Comparison of ENCODE assay signal across 9 cellular contexts in the genomic region with DNA sequence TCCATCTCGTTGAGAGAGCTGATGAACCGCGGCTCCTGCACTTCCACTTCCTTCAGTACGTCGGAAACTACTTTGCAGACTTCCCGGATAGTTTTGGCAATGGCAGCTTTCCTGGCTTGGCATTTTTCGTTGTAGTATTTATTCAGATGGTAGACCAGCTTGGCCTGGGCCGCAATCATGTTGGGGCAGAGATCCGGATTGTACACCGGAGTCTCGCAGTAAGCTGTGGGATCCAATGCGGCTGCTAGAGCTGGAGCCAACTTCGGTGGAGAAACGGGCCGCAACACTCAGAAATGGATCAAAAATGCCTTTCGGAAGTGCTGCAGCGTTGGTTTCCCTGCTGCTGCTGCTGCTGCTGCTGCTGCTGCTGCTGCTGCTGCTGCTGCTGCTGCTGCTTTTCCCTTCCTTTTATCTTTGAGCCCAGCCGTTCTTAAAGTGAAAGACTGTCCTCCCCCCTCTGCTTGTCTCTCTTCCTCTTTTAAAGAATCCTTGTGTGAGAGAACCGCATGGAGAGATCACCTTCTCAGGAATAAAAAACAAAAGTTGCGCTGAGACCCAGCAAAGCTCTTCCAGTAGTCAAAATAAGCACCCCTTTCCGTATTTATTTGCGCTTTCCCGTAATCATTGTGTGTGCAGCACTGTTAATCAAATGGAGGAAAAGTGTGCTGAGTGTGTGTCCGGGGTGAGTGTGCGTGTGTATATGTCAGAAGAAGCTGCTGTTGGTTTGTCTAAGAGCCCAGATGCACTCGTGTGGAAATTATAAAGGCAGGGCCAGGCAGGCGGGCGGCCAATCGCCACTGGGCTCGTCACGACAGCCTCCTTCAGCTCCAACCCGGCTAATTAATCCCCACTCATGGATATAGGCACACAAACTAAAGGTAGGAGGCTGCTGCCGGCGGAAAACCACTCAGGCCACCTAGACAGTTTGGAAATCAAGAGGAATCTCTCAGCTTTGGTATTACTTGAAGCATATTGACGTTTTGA. TPM values are rescaled to one million over a fixed set of nuclear protein-coding genes. Genes with fewer than 3 reads are reported as not detected.
A peak's percentile ranks its signal among the peaks of the same experiment; 100 is the strongest.
DNase-seq lines count a peak whose midpoint lies in the region; ATAC-seq and TF ChIP-seq lines count a peak whose summit lies in the region.
"Had no signal": no experiment of that assay in that cellular context is flagged by ENCODE, and none has a peak within 500 bp of the region (broad histone marks: within the 10 kb centered on the region; RNA-seq: fewer than 3 reads in every experiment).

A gene (minus strand): TSS at position 730 of the 984 bp plus-strand sequence. CDS start 551 bp downstream, at position 179.

- TF ChIP-seq CTCF in colonic mucosa (IDR thresholded peaks at IDR 0.05) (no peak), left lung (IDR thresholded peaks at IDR 0.05) (no peak)

- DNase-seq in NCI-H2171 treated with DMSO at 0.1 percent for 48 hours (lab: John Stamatoyannopoulos, UW) (peak; percentile 30), NCI-H2171 (lab: John Stamatoyannopoulos, UW) (no peak), NCI-H82 (lab: John Stamatoyannopoulos, UW) (peak; percentile 99), colonic mucosa (peak; percentile 25), left lung (peak in 1 of 2 donors; percentile 34)

- intact Hi-C loops in colonic mucosa (cut with DNase I) = no loop called here
- intact Hi-C loops in left lung (cut with DNase I) = no loop called here

- H3K4me1 ChIP-seq in colonic mucosa (no peaks in the 10 kb centered on the region), left lung (peaks cover 5 to 14% of the 10 kb centered on the region in 2 donors), stomach smooth muscle (ENCODE audit: control insufficient read depth, insufficient read depth, low read length) (no peaks in the 10 kb centered on the region)

- H3K27me3 ChIP-seq in colonic mucosa (peaks cover 14% of the 10 kb centered on the region), left lung (peaks cover 83 to 93% of the 10 kb centered on the region in 2 donors), stomach smooth muscle (ENCODE audit: control insufficient read depth in 1 of 2, insufficient read depth in 2 of 2, low read length in 2 of 2) (no peaks in the 10 kb centered on the region)

- ATAC-seq in left lung (peak; percentile 19), HG03097 (IDR thresholded peaks at IDR 0.05; ENCODE audit: low FRiP score, unreplicated experiment) (no peak), HG02938 (IDR thresholded peaks at IDR 0.05; ENCODE audit: unreplicated experiment) (no peak)

- H3K36me3 ChIP-seq in colonic mucosa = no peaks in the 10 kb centered on the region
- H3K36me3 ChIP-seq in left lung = no peaks in the 10 kb centered on the region
- H3K36me3 ChIP-seq in stomach smooth muscle (ENCODE audit: control insufficient read depth in 2 of 2, insufficient read depth in 2 of 2, low read length in 2 of 2) = no peaks in the 10 kb centered on the region

- H3K4me3 ChIP-seq in colonic mucosa (peak within 1 kb of the TSS; percentile 30), left lung (peak within 1 kb of the TSS in 1 of 2 donors; percentile 14), stomach smooth muscle (ENCODE audit: low read length in 2 of 2) (peak within 1 kb of the TSS; percentile 40 to 61)

- H3K27ac ChIP-seq in colonic mucosa (no peak within 1 kb of the TSS), left lung (no peak within 1 kb of the TSS), stomach smooth muscle (ENCODE audit: low read length) (no peak within 1 kb of the TSS)
- H3K27ac ChIP-seq: 22Rv1 had no signal

- H3K9me3 ChIP-seq in colonic mucosa = no peaks in the 10 kb centered on the region
- H3K9me3 ChIP-seq in left lung = no peaks in the 10 kb centered on the region
- H3K9me3 ChIP-seq in stomach smooth muscle (ENCODE audit: control insufficient read depth in 2 of 2, low read length in 2 of 2) = no peaks in the 10 kb centered on the region

- H3K9ac ChIP-seq in colonic mucosa (ENCODE audit: low read depth in 2 of 2, low read length in 2 of 2) (peak within 1 kb of the TSS in 1 of 2 donors; percentile 46), stomach smooth muscle (ENCODE audit: low read length in 2 of 2) (peak within 1 kb of the TSS in 1 of 2 donors; percentile 9)

RNA-seq across cellular contexts. Expression of the gene that starts here (rescaled TPM):
- total RNA-seq in colonic mucosa (under 1 TPM in 1 of 2 donors, not detected in 1; 0.37 TPM), left lung (under 1 TPM; 0.10 to 0.12 TPM)

Comparison
In these comparisons a context has a peak if more than half of its experiments do, and no peak if none do; other contexts are left out.
1. Peak in DNase-seq and H3K4me3 ChIP-seq in colonic mucosa; RNA of the gene not detected or under 1 TPM.
2. Peak in ATAC-seq in left lung; RNA of the gene not detected or under 1 TPM.